15 cellular contexts compared by ENCODE assay signal in genomic region chr3:42660131-42660715, GRCh38. TPM values are rescaled to one million over a fixed set of nuclear protein-coding genes. Genes with fewer than 3 reads are reported as not detected.
DNase-seq lines count a peak whose midpoint lies in the region; ATAC-seq, FAIRE-seq and TF ChIP-seq lines count a peak whose summit lies in the region.
"Had no signal": no experiment of that assay in that cellular context is flagged by ENCODE, and none has a peak within 500 bp of the region (broad histone marks: within the 10 kb centered on the region; RNA-seq: fewer than 3 reads in every experiment).

No MANE protein-coding gene starts in this region.

- H3K36me3 ChIP-seq in H1 (ENCODE audit: control insufficient read depth in 2 of 4, insufficient read depth in 4 of 4, low read length in 3 of 4) (no peaks in the 10 kb centered on the region; a peak in 1 of 8 replicates), neuronal stem cell (replicated peaks in 1 of 2; ENCODE audit: control insufficient read depth in 2 of 2, insufficient read depth in 2 of 2, low read length in 2 of 2) (peaks cover 8 to 10% of the 10 kb centered on the region in 2 donors), Peyer's patch (no peaks in the 10 kb centered on the region), mucosa of descending colon (ENCODE audit: low read depth) (no peaks in the 10 kb centered on the region)
- H3K36me3 ChIP-seq: colonic mucosa had no signal

- POLR2A ChIA-PET in H1 (lab: Charles Lee; ENCODE audit: partially characterized antibody), result interaction anchor here (0.8 to 1.4 kb wide), 8 partner anchors 9 to 143 kb away, joined by 3 to 7 read pairs (median 4); partner anchors contain the start of gene KLHL40

- H4K5ac ChIP-seq in H9 (ENCODE audit: insufficient read length, low read depth, low read length), result no peak overlapping the region
- no peak overlapping the region for H4K5ac ChIP-seq in H1 (ENCODE audit: insufficient read length, low read depth, low read length)

- peaks cover 6% of the 10 kb centered on the region; the same call in 1 of the 2 replicates for H3K4me1 ChIP-seq in H9 (ENCODE audit: insufficient read depth, low read length)
- H3K4me1 ChIP-seq in H1 (replicated peaks in 1 of 4; ENCODE audit: control insufficient read depth in 3 of 4, insufficient read depth in 4 of 4, low read length in 3 of 4), result peaks cover 4 to 6% (median 5%) of the 10 kb centered on the region in 4 experiments
- H3K4me1 ChIP-seq in neuronal stem cell (ENCODE audit: control insufficient read depth in 2 of 2, insufficient read depth in 1 of 2, low read depth in 1 of 2, low read length in 2 of 2), result peaks cover 3 to 10% of the 10 kb centered on the region in 2 donors
- peaks cover 0 to 9% (median 0%) of the 10 kb centered on the region in 4 donors for H3K4me1 ChIP-seq in Peyer's patch
- H3K4me1 ChIP-seq in mucosa of descending colon (ENCODE audit: low read depth), result no peaks in the 10 kb centered on the region
- H3K4me1 ChIP-seq: colonic mucosa had no signal

- H3K23me2 ChIP-seq in H9 (ENCODE audit: insufficient read length, low read depth, low read length, poor library complexity, severe bottlenecking), result no peaks in the 10 kb centered on the region
- no peaks in the 10 kb centered on the region; the same call in 1 of the 2 replicates for H3K23me2 ChIP-seq in H1 (ENCODE audit: low read depth, low read length)

- DNase-seq in AG08396 (ENCODE audit: low spot score) (peak; percentile 69), H9 (no peak), H1 (ENCODE audit: low read depth in 1 of 2, low spot score in 2 of 2) (no peak), neuronal stem cell (ENCODE audit: low spot score) (no peak), Peyer's patch (no peak), mucosa of descending colon (no peak), SIG-M5 treated with dmso at 0.1 percent for 504 hours (lab: John Stamatoyannopoulos, UW; ENCODE audit: unreplicated experiment) (no peak)
- DNase-seq: activated naive CD8-positive, alpha-beta T cell treated with anti-CD3 and anti-CD28 coated beads, Interleukin-2, amount 50 U/mL, for 24 hours; colonic mucosa; DMS79; T-helper 1 cell had no signal

- no peak overlapping the region for H3K23ac ChIP-seq in H9 (ENCODE audit: insufficient read length, low read depth, low read length)
- H3K23ac ChIP-seq in H1 (ENCODE audit: insufficient read length), result no peak overlapping the region
- peak overlapping the region; percentile 11 for H3K23ac ChIP-seq in neuronal stem cell (ENCODE audit: low read depth, low read length, poor library complexity)

- intact Hi-C loops in mucosa of descending colon (cut with DNase I, micrococcal nuclease), result no loop called here

- no peak for ATAC-seq in mucosa of descending colon
- ATAC-seq in HG02870 (IDR thresholded peaks at IDR 0.05; ENCODE audit: unreplicated experiment), result no peak
- ATAC-seq: activated CD4-positive, CD25-positive, alpha-beta regulatory T cell treated with anti-CD3 and anti-CD28 coated beads, Interleukin-2, amount 50 U/mL, for 24 hours had no signal

- H3K9me3 ChIP-seq in H9 (ENCODE audit: control insufficient read depth, low read depth, low read length), result no peaks in the 10 kb centered on the region
- no peaks in the 10 kb centered on the region for H3K9me3 ChIP-seq in H1 (ENCODE audit: insufficient read depth in 2 of 2, low read depth in 1 of 2, low read length in 1 of 2)
- H3K9me3 ChIP-seq in neuronal stem cell (replicated peaks in 1 of 2; ENCODE audit: control insufficient read depth in 2 of 2, insufficient read depth in 1 of 2, low read depth in 1 of 2, low read length in 2 of 2), result no peaks in the 10 kb centered on the region
- H3K9me3 ChIP-seq in Peyer's patch, result no peaks in the 10 kb centered on the region
- no peaks in the 10 kb centered on the region for H3K9me3 ChIP-seq in mucosa of descending colon
- H3K9me3 ChIP-seq: colonic mucosa had no signal

- H2BK15ac ChIP-seq in H9 (ENCODE audit: low read depth, low read length) (no peak overlapping the region), H1 (ENCODE audit: low read length) (no peak overlapping the region), neuronal stem cell (ENCODE audit: low read length) (no peak overlapping the region)

- H4K20me1 ChIP-seq in H9 (ENCODE audit: control insufficient read depth, insufficient read depth, insufficient read length) (no peaks in the 10 kb centered on the region), H1 (replicated peaks in 1 of 2; ENCODE audit: control insufficient read depth in 1 of 2, insufficient read depth in 2 of 2, low read length in 2 of 2) (peaks cover 0 to 1% of the 10 kb centered on the region in 2 experiments)

- no peak for TF ChIP-seq RAD21 in H1 (IDR thresholded peaks at IDR 0.05 in 1 of 2, conservative IDR thresholded peaks at IDR 0.05 in 1 of 2; ENCODE audit: low read depth in 2 of 2, low read length in 2 of 2)

- H3K79me2 ChIP-seq in H9 (ENCODE audit: insufficient read depth, low read length), result no peaks in the 10 kb centered on the region
- H3K79me2 ChIP-seq in H1 (ENCODE audit: control insufficient read depth in 1 of 2, insufficient read depth in 2 of 2, low read length in 2 of 2), result no peaks in the 10 kb centered on the region

- H3K27me3 ChIP-seq in H9 (ENCODE audit: insufficient read depth, low read length) (no peaks in the 10 kb centered on the region), H1 (replicated peaks in 1 of 4; ENCODE audit: control insufficient read depth in 3 of 4, extremely low read depth in 1 of 4, insufficient read depth in 3 of 4, low read length in 3 of 4) (no peaks in the 10 kb centered on the region), neuronal stem cell (ENCODE audit: control insufficient read depth in 3 of 3, insufficient read depth in 3 of 3, low read depth in 1 of 3, low read length in 3 of 3) (no peaks in the 10 kb centered on the region), Peyer's patch (no peaks in the 10 kb centered on the region)
- H3K27me3 ChIP-seq: colonic mucosa had no signal

- no peak overlapping the region for H3K4me2 ChIP-seq in H9 (ENCODE audit: insufficient read depth, insufficient read length, low read length)
- no peak overlapping the region for H3K4me2 ChIP-seq in H1 (ENCODE audit: insufficient read depth in 1 of 2, low read depth in 2 of 2, low read length in 2 of 2)
- H3K4me2 ChIP-seq in neuronal stem cell (ENCODE audit: insufficient read depth, low read length, poor library complexity, severe bottlenecking), result no peak overlapping the region

- TF ChIP-seq EP300 in H1 (IDR thresholded peaks at IDR 0.05; ENCODE audit: borderline replicate concordance in 1 of 2, low read depth in 2 of 2, low read length in 2 of 2), result no peak

- no peak for FAIRE-seq in H1 (lab: Jason Lieb, UNC)
- FAIRE-seq: GM12878 had no signal

- no peak overlapping the region for H3K14ac ChIP-seq in H9 (ENCODE audit: insufficient read depth, low read length)
- no peak overlapping the region for H3K14ac ChIP-seq in H1 (ENCODE audit: insufficient read length)
- no peak overlapping the region for H3K14ac ChIP-seq in neuronal stem cell (ENCODE audit: low read length)

- H3K4me3 ChIP-seq in H1 (ENCODE audit: extremely low read depth in 1 of 4, insufficient read depth in 2 of 4, low read depth in 3 of 4, low read length in 4 of 4) (no peak overlapping the region), neuronal stem cell (ENCODE audit: low read length in 2 of 2) (peak overlapping the region in 1 of 2 donors; percentile 37), Peyer's patch (no peak overlapping the region), mucosa of descending colon (no peak overlapping the region)
- H3K4me3 ChIP-seq: colonic mucosa, GM12878 had no signal

- no peak overlapping the region for H3K4me3 Mint-ChIP-seq in H9
- H3K4me3 Mint-ChIP-seq: activated naive CD8-positive, alpha-beta T cell treated with anti-CD3 and anti-CD28 coated beads, Interleukin-2, amount 50 U/mL, for 24 hours; memory B cell had no signal

- H2BK12ac ChIP-seq in H9 (ENCODE audit: insufficient read length, low read depth, low read length), result no peak overlapping the region
- H2BK12ac ChIP-seq in H1 (ENCODE audit: low read depth, low read length), result no peak overlapping the region
- H2BK12ac ChIP-seq in neuronal stem cell (ENCODE audit: low read length), result no peak overlapping the region

- H3K4me1 Mint-ChIP-seq in H9, result peaks cover 2 to 19% of the 10 kb centered on the region in 2 experiments; a peak in 2 of 4 replicates

- H3K27ac Mint-ChIP-seq in H9, result peak overlapping the region in 2 of 3 experiments; percentile 68 to 89; a peak in 4 of 7 replicates
- H3K27ac Mint-ChIP-seq: activated naive CD8-positive, alpha-beta T cell treated with anti-CD3 and anti-CD28 coated beads, Interleukin-2, amount 50 U/mL, for 24 hours; memory B cell had no signal

- H3K4ac ChIP-seq in H9 (ENCODE audit: low read depth, low read length), result no peak overlapping the region
- no peak overlapping the region for H3K4ac ChIP-seq in H1 (replicated peaks; ENCODE audit: insufficient read length, low read depth, low read length)
- no peak overlapping the region for H3K4ac ChIP-seq in neuronal stem cell (ENCODE audit: low read length)

- no peak overlapping the region for H2BK5ac ChIP-seq in H9 (ENCODE audit: insufficient read length, low read length)
- H2BK5ac ChIP-seq in H1 (ENCODE audit: low read depth, low read length), result no peak overlapping the region; the same call in 1 of the 2 replicates
- no peak overlapping the region for H2BK5ac ChIP-seq in neuronal stem cell (ENCODE audit: low read length)

- TF ChIP-seq POLR2A in H1 (IDR thresholded peaks at IDR 0.05; ENCODE audit: control extremely low read depth in 1 of 2, low read depth in 2 of 2, low read length in 2 of 2) (no peak), Peyer's patch (IDR thresholded peaks at IDR 0.05) (no peak)

- no peak overlapping the region for H3T11ph ChIP-seq in H9 (ENCODE audit: low read length)

- TF ChIP-seq CTCF in H9 (conservative IDR thresholded peaks at IDR 0.05) (no peak), H1 (IDR thresholded peaks at IDR 0.05; ENCODE audit: control extremely low read depth in 1 of 3, insufficient read depth in 1 of 3, low read depth in 1 of 3, low read length in 3 of 3) (no peak), Peyer's patch (IDR thresholded peaks at IDR 0.05) (no peak), mucosa of descending colon (IDR thresholded peaks at IDR 0.05) (no peak)

- no peaks in the 10 kb centered on the region for H3K9me3 Mint-ChIP-seq in H9
- H3K9me3 Mint-ChIP-seq: activated naive CD8-positive, alpha-beta T cell treated with anti-CD3 and anti-CD28 coated beads, Interleukin-2, amount 50 U/mL, for 24 hours; memory B cell had no signal

- no peak overlapping the region for H3K18ac ChIP-seq in H9 (ENCODE audit: insufficient read length, low read depth, low read length)
- no peak overlapping the region for H3K18ac ChIP-seq in H1 (ENCODE audit: extremely low read depth, low read length)
- H3K18ac ChIP-seq in neuronal stem cell (ENCODE audit: low read length), result no peak overlapping the region

- WGBS in H9 (ENCODE audit: extremely low coverage, insufficient read length, low lambda C conversion rate), result no CpG with 5 or more reads among the region's 6 CpGs
- 90% methylated on average over 6 of the region's 6 CpGs; no CpG with 5 or more reads in 1 of the 2 experiments for WGBS in H1 (ENCODE audit: extremely low coverage in 1 of 2, insufficient coverage in 1 of 2, insufficient read length in 1 of 2, insufficient replicate concordance in 2 of 2, low coverage in 1 of 2, low lambda C conversion rate in 2 of 2, missing lambda C conversion rate in 1 of 2), 2 experiments
- WGBS in neuronal stem cell (ENCODE audit: extremely low coverage in 2 of 2, insufficient read length in 2 of 2, insufficient replicate concordance in 1 of 2), 2 donors, result no CpG with 5 or more reads among the region's 6 CpGs

- H4K91ac ChIP-seq in H9 (ENCODE audit: insufficient read length, low read depth, low read length) (no peak overlapping the region), H1 (replicated peaks; ENCODE audit: insufficient read length, low read length) (no peak overlapping the region), neuronal stem cell (ENCODE audit: low read depth, low read length, poor library complexity) (no peak overlapping the region)

- CTCF ChIA-PET in H1 (lab: Charles Lee; ENCODE audit: partially characterized antibody), result interaction anchor here (0.6 to 7.0 kb wide), 21 partner anchors 8 to 455 kb away, joined by 3 to 54 read pairs (median 5); partner anchors contain the start of gene HHATL

- H3K27ac ChIP-seq in H9 (ENCODE audit: insufficient read length, low read depth, low read length), result no peak overlapping the region
- H3K27ac ChIP-seq in H1 (ENCODE audit: low read depth, low read length), result no peak overlapping the region
- H3K27ac ChIP-seq in neuronal stem cell (replicated peaks; ENCODE audit: low read length), result no peak overlapping the region
- no peak overlapping the region for H3K27ac ChIP-seq in Peyer's patch
- H3K27ac ChIP-seq: colonic mucosa had no signal

- H2BK120ac ChIP-seq in H9 (ENCODE audit: low read depth, low read length, poor library complexity, severe bottlenecking), result no peak overlapping the region
- no peak overlapping the region for H2BK120ac ChIP-seq in H1 (replicated peaks; ENCODE audit: low read depth, low read length)
- no peak overlapping the region for H2BK120ac ChIP-seq in neuronal stem cell (ENCODE audit: low read depth, low read length)

- H3K9ac ChIP-seq in H9 (ENCODE audit: extremely low read depth, insufficient read length, low read length) (no peak overlapping the region), H1 (replicated peaks in 1 of 4; ENCODE audit: extremely low read depth in 1 of 4, low read depth in 3 of 4, low read length in 3 of 4) (no peak overlapping the region), neuronal stem cell (ENCODE audit: low read depth, low read length, poor library complexity) (no peak overlapping the region)

- H4K8ac ChIP-seq in H9 (replicated peaks; ENCODE audit: insufficient read length, low read depth, low read length) (no peak overlapping the region), H1 (ENCODE audit: extremely low read depth, insufficient read depth, low read length) (no peak overlapping the region), neuronal stem cell (ENCODE audit: low read depth, low read length) (no peak overlapping the region)

- H2BK20ac ChIP-seq in H9 (ENCODE audit: low read depth, low read length, poor library complexity, severe bottlenecking) (no peak overlapping the region), H1 (ENCODE audit: low read length) (no peak overlapping the region)

- no peak overlapping the region for H2AFZ ChIP-seq in H9 (ENCODE audit: low read length)
- no peak overlapping the region for H2AFZ ChIP-seq in H1 (ENCODE audit: low read length)
- no peak overlapping the region for H2AFZ ChIP-seq in neuronal stem cell (ENCODE audit: low read length)

- H2AK5ac ChIP-seq in H9 (ENCODE audit: insufficient read length, low read length), result no peak overlapping the region
- H2AK5ac ChIP-seq in H1 (ENCODE audit: low read depth, low read length), result peak overlapping the region; percentile 75; the same call in 1 of the 2 replicates
- H2AK5ac ChIP-seq in neuronal stem cell (ENCODE audit: low read depth, low read length), result no peak overlapping the region

- H3K79me1 ChIP-seq in H9 (ENCODE audit: insufficient read depth, low read depth, low read length, poor library complexity, severe bottlenecking) (no peaks in the 10 kb centered on the region), H1 (ENCODE audit: low read depth, low read length) (no peaks in the 10 kb centered on the region), neuronal stem cell (ENCODE audit: low read depth, low read length) (peaks cover 1% of the 10 kb centered on the region)

- H3K27me3 Mint-ChIP-seq in H9 (ENCODE audit: low read depth), result no peaks in the 10 kb centered on the region
- H3K27me3 Mint-ChIP-seq: activated naive CD8-positive, alpha-beta T cell treated with anti-CD3 and anti-CD28 coated beads, Interleukin-2, amount 50 U/mL, for 24 hours; memory B cell had no signal

- H3K56ac ChIP-seq in H9 (ENCODE audit: insufficient read length, low read depth, low read length) (no peak overlapping the region), H1 (replicated peaks; ENCODE audit: insufficient read length, low read depth, low read length) (no peak overlapping the region)

- H3K36me3 Mint-ChIP-seq in H9 (ENCODE audit: insufficient read depth in 1 of 3, low read depth in 3 of 3), result peaks cover 3 to 21% (median 8%) of the 10 kb centered on the region in 3 experiments
- H3K36me3 Mint-ChIP-seq: memory B cell had no signal

RNA-seq across cellular contexts. Expression of gene ZBTB47, which starts 6.7 kb away (rescaled TPM):
- total RNA-seq in H9 (2021) (3.6 and 4.2 TPM in 2 replicates), Peyer's patch (10 to 100 TPM in 3 of 4 donors, 1 to 10 TPM in 1; 5.3 to 30.5 (median 14.7) TPM), mucosa of descending colon (10 to 100 TPM in 2 of 3 donors, 1 to 10 TPM in 1; 3.1 to 45.5 (median 12.4) TPM)
- total RNA-seq in H1 (2021; fragmentation: NEBNext Ultra II Directional; extraction: Animal tissue kit (Norgen Biotek cat#: 25700)), result 4.0 and 4.1 TPM in 2 replicates
- 2.8 and 3.7 TPM in 2 replicates for polyA plus RNA-seq in H1 (2011; rRNA removed)
- 3.4 TPM for polyA plus RNA-seq in H1 (2011; cell fraction: cytosol; rRNA removed)
- 6.1 TPM for polyA plus RNA-seq in H1 (2011; cell fraction: nucleus; rRNA removed)
- 1.8 to 3.5 TPM (median 2.6 TPM) in 4 replicates for polyA plus RNA-seq in H1 (2012, experiment 1 of 2)
- polyA plus RNA-seq in H1 (2012, experiment 2 of 2), result 1.3 TPM
- 1.3 TPM for polyA plus RNA-seq in H1 (2013, experiment 1 of 2)
- 1.3 TPM for polyA plus RNA-seq in H1 (2013, experiment 2 of 2)
- polyA minus RNA-seq in H1 (2011; rRNA and poly(A)+ RNA removed), result 3.6 and 5.6 TPM in 2 replicates
- polyA minus RNA-seq in H1 (2011; cell fraction: cytosol; rRNA and poly(A)+ RNA removed), result 2.4 TPM
- 6.8 TPM for polyA minus RNA-seq in H1 (2011; cell fraction: nucleus; rRNA and poly(A)+ RNA removed)
- polyA plus RNA-seq in neuronal stem cell (2013, experiment 1 of 2), result 2.7 TPM
- 2.8 TPM for polyA plus RNA-seq in neuronal stem cell (2013, experiment 2 of 2)

RNA-seq across cellular contexts. Expression of gene KLHL40, which starts 25.1 kb away (rescaled TPM):
- total RNA-seq in H9 (2021) (not detected in 2 replicates), Peyer's patch (not detected), mucosa of descending colon (not detected)
- not detected in 2 replicates for total RNA-seq in H1 (2021; fragmentation: NEBNext Ultra II Directional; extraction: Animal tissue kit (Norgen Biotek cat#: 25700))
- polyA plus RNA-seq in H1 (2011; rRNA removed), result 0.02 TPM in 1 of 2 replicates, not detected in the other
- not detected for polyA plus RNA-seq in H1 (2011; cell fraction: cytosol; rRNA removed)
- not detected for polyA plus RNA-seq in H1 (2011; cell fraction: nucleus; rRNA removed)
- polyA plus RNA-seq in H1 (2012, experiment 1 of 2), result not detected in 4 replicates
- polyA plus RNA-seq in H1 (2012, experiment 2 of 2), result not detected
- polyA plus RNA-seq in H1 (2013, experiment 1 of 2), result not detected
- polyA plus RNA-seq in H1 (2013, experiment 2 of 2), result not detected
- polyA minus RNA-seq in H1 (2011; rRNA and poly(A)+ RNA removed), result not detected in 2 replicates
- not detected for polyA minus RNA-seq in H1 (2011; cell fraction: cytosol; rRNA and poly(A)+ RNA removed)
- not detected for polyA minus RNA-seq in H1 (2011; cell fraction: nucleus; rRNA and poly(A)+ RNA removed)
- not detected for polyA plus RNA-seq in neuronal stem cell (2013, experiment 1 of 2)
- not detected for polyA plus RNA-seq in neuronal stem cell (2013, experiment 2 of 2)
- total RNA-seq: colonic mucosa, GM12878 had no signal
- polyA plus RNA-seq: GM12878 had no signal

RNA-seq across cellular contexts. Expression of gene HHATL, which starts 42.4 kb away (rescaled TPM):
- total RNA-seq in H9 (2021), result 0.46 TPM in 1 of 2 replicates, not detected in the other
- total RNA-seq in H1 (2021; fragmentation: NEBNext Ultra II Directional; extraction: Animal tissue kit (Norgen Biotek cat#: 25700)), result not detected in 2 replicates
- 0.16 and 0.18 TPM in 2 replicates for polyA plus RNA-seq in H1 (2011; rRNA removed)
- 0.45 TPM for polyA plus RNA-seq in H1 (2011; cell fraction: cytosol; rRNA removed)
- 1.0 TPM for polyA plus RNA-seq in H1 (2011; cell fraction: nucleus; rRNA removed)
- polyA plus RNA-seq in H1 (2012, experiment 1 of 2), result 0.11 to 0.64 TPM (median 0.47 TPM) in 3 of 4 replicates, not detected in the other
- polyA plus RNA-seq in H1 (2012, experiment 2 of 2), result not detected
- 0.08 TPM for polyA plus RNA-seq in H1 (2013, experiment 1 of 2)
- polyA plus RNA-seq in H1 (2013, experiment 2 of 2), result 0.24 TPM
- polyA minus RNA-seq in H1 (2011; rRNA and poly(A)+ RNA removed), result 0.50 TPM in 1 of 2 replicates, not detected in the other
- not detected for polyA minus RNA-seq in H1 (2011; cell fraction: cytosol; rRNA and poly(A)+ RNA removed)
- not detected for polyA minus RNA-seq in H1 (2011; cell fraction: nucleus; rRNA and poly(A)+ RNA removed)
- polyA plus RNA-seq in neuronal stem cell (2013, experiment 1 of 2), result not detected
- polyA plus RNA-seq in neuronal stem cell (2013, experiment 2 of 2), result not detected
- total RNA-seq in Peyer's patch, result 1 to 10 TPM in 1 of 4 donors, not detected in 3; 3.4 TPM
- total RNA-seq in mucosa of descending colon, result under 1 TPM in 1 of 3 donors, not detected in 2; 0.70 TPM
- total RNA-seq: GM12878 had no signal
- polyA plus RNA-seq: GM12878 had no signal

RNA-seq across cellular contexts. Expression of gene NKTR, which starts 59.7 kb away (rescaled TPM):
- total RNA-seq in H9 (2021) (66.4 and 79.8 TPM in 2 replicates), Peyer's patch (100 to 1,000 TPM; 118 to 386 (median 187) TPM), mucosa of descending colon (10 to 100 TPM; 61.4 to 75.6 (median 70.5) TPM)
- 56.6 and 62.2 TPM in 2 replicates for total RNA-seq in H1 (2021; fragmentation: NEBNext Ultra II Directional; extraction: Animal tissue kit (Norgen Biotek cat#: 25700))
- polyA plus RNA-seq in H1 (2011; rRNA removed), result 17.9 and 24.1 TPM in 2 replicates
- polyA plus RNA-seq in H1 (2011; cell fraction: cytosol; rRNA removed), result 45.9 TPM
- 47.4 TPM for polyA plus RNA-seq in H1 (2011; cell fraction: nucleus; rRNA removed)
- polyA plus RNA-seq in H1 (2012, experiment 1 of 2), result 29.7 to 59.2 TPM (median 39.3 TPM) in 4 replicates
- polyA plus RNA-seq in H1 (2012, experiment 2 of 2), result 2.2 TPM
- polyA plus RNA-seq in H1 (2013, experiment 1 of 2), result 63.1 TPM
- 51.1 TPM for polyA plus RNA-seq in H1 (2013, experiment 2 of 2)
- 36.1 and 45.4 TPM in 2 replicates for polyA minus RNA-seq in H1 (2011; rRNA and poly(A)+ RNA removed)
- polyA minus RNA-seq in H1 (2011; cell fraction: cytosol; rRNA and poly(A)+ RNA removed), result 40.8 TPM
- 130 TPM for polyA minus RNA-seq in H1 (2011; cell fraction: nucleus; rRNA and poly(A)+ RNA removed)
- 57.4 TPM for polyA plus RNA-seq in neuronal stem cell (2013, experiment 1 of 2)
- 60.9 TPM for polyA plus RNA-seq in neuronal stem cell (2013, experiment 2 of 2)
